ENCODE assay signal across 25 cellular contexts in genomic region chr17:17509601-17510425, GRCh38. TPM values are rescaled to one million over a fixed set of nuclear protein-coding genes. Genes with fewer than 3 reads are reported as not detected.
A peak's percentile ranks its signal among the peaks of the same experiment; 100 is the strongest.
DNase-seq lines count a peak whose midpoint lies in the region; ATAC-seq and TF ChIP-seq lines count a peak whose summit lies in the region.
"Had no signal": no experiment of that assay in that cellular context is flagged by ENCODE, and none has a peak within 500 bp of the region (broad histone marks: within the 10 kb centered on the region; RNA-seq: fewer than 3 reads in every experiment).

No MANE protein-coding gene starts in this region.

- no peak for DNase-seq in activated T-cell treated with anti-CD3 and anti-CD28 coated beads, Interleukin-2, amount 50 U/mL, for 24 hours
- no peak for DNase-seq in activated T-cell treated with anti-CD3 and anti-CD28 coated beads, Interleukin-2, amount 50 U/mL, for 4 hours
- DNase-seq in RWPE1 (ENCODE audit: low spot score), result no peak
- peak; percentile 36 to 39 for DNase-seq in erythroblast (lab: John Stamatoyannopoulos, UW)
- DNase-seq in psoas muscle, result peak; percentile 9 to 37
- DNase-seq in stimulated activated naive CD4-positive, alpha-beta T cell (lab: John Stamatoyannopoulos, UW), result no peak
- no peak for DNase-seq in mesenchymal stem cell
- no peak for DNase-seq in OCI-M1 (lab: John Stamatoyannopoulos, UW)
- DNase-seq: 8988T; activated CD4-positive, alpha-beta T cell treated with anti-CD3 and anti-CD28 coated beads for 36 hours; activated effector memory CD4-positive, alpha-beta T cell treated with anti-CD3 and anti-CD28 coated beads, Interleukin-2, amount 50 U/mL, for 16 hours; amniotic stem cell; caudate nucleus; DMS79 treated with DMSO at 0.1 percent for 48 hours; foreskin keratinocyte; hypothalamus; islet precursor cell; NCI-H1436; NCI-H526; SHP77 treated with DMSO at 0.1 percent for 48 hours; small intestine; stimulated activated CD4-positive, alpha-beta T cell treated with anti-CD3 and anti-CD28 coated beads, Interleukin-4, amount 100 ng/mL, for 24 hours had no signal

- no peak overlapping the region for H4K91ac ChIP-seq in mesenchymal stem cell (ENCODE audit: low read length)

- no peaks in the 10 kb centered on the region for H3K9me3 Mint-ChIP-seq in activated T-cell treated with anti-CD3 and anti-CD28 coated beads, Interleukin-2, amount 50 U/mL, for 24 hours
- no peaks in the 10 kb centered on the region for H3K9me3 Mint-ChIP-seq in activated T-cell treated with anti-CD3 and anti-CD28 coated beads, Interleukin-2, amount 50 U/mL, for 4 hours
- H3K9me3 Mint-ChIP-seq: natural killer cell treated with Interleukin-12 subunit alpha and Interleukin-12 subunit beta and Interleukin-15 and Interleukin-18, amount 100 ng/mL, for 72 hours had no signal

- H3K18ac ChIP-seq in mesenchymal stem cell (ENCODE audit: low read depth in 1 of 2, low read length in 2 of 2), result no peak overlapping the region

- H3K4me3 Mint-ChIP-seq in activated T-cell treated with anti-CD3 and anti-CD28 coated beads, Interleukin-2, amount 50 U/mL, for 24 hours, result no peak overlapping the region
- no peak overlapping the region for H3K4me3 Mint-ChIP-seq in activated T-cell treated with anti-CD3 and anti-CD28 coated beads, Interleukin-2, amount 50 U/mL, for 4 hours
- H3K4me3 Mint-ChIP-seq: activated CD4-positive, alpha-beta T cell treated with anti-CD3 and anti-CD28 coated beads for 36 hours; natural killer cell treated with Interleukin-12 subunit alpha and Interleukin-12 subunit beta and Interleukin-15 and Interleukin-18, amount 100 ng/mL, for 72 hours had no signal

- H4K8ac ChIP-seq in mesenchymal stem cell (ENCODE audit: low read length), result no peak overlapping the region

- H3K4me1 ChIP-seq in psoas muscle (peaks cover 16% of the 10 kb centered on the region), mesenchymal stem cell (ENCODE audit: control insufficient read depth, insufficient read depth, low read depth, low read length) (peaks cover 37% of the 10 kb centered on the region)
- H3K4me1 ChIP-seq: foreskin keratinocyte had no signal

- H3K27me3 ChIP-seq in psoas muscle (ENCODE audit: insufficient read depth in 3 of 3, low read length in 2 of 3) (no peaks in the 10 kb centered on the region), mesenchymal stem cell (ENCODE audit: control insufficient read depth in 1 of 2, insufficient read depth in 1 of 2, low read length in 2 of 2) (peaks cover 0 to 27% of the 10 kb centered on the region in 2 experiments)
- H3K27me3 ChIP-seq: vagina had no signal

- ATAC-seq in activated T-cell treated with anti-CD3 and anti-CD28 coated beads, Interleukin-2, amount 50 U/mL, for 4 hours, result no peak
- ATAC-seq in psoas muscle, result no peak
- ATAC-seq: activated CD4-positive, alpha-beta T cell treated with anti-CD3 and anti-CD28 coated beads for 36 hours; foreskin keratinocyte had no signal

- H3K4me2 ChIP-seq in mesenchymal stem cell (ENCODE audit: low read length, poor library complexity, severe bottlenecking), result no peak overlapping the region

- intact Hi-C loops in psoas muscle (cut with DNase I), result no loop called here

- WGBS in psoas muscle, 3 donors, result 91 to 96% (median 93%) methylated on average over 21 of the region's 21 CpGs
- 93% methylated on average over 21 of the region's 21 CpGs for WGBS in mesenchymal stem cell

- H3K9ac ChIP-seq in mesenchymal stem cell (ENCODE audit: low read length), result no peak overlapping the region

- H2BK12ac ChIP-seq in mesenchymal stem cell (ENCODE audit: low read length in 2 of 2), result no peak overlapping the region

- H2AFZ ChIP-seq in mesenchymal stem cell (ENCODE audit: low read depth, low read length), result no peak overlapping the region

- H2BK15ac ChIP-seq in mesenchymal stem cell (ENCODE audit: low read depth, poor library complexity, severe bottlenecking), result no peak overlapping the region

- no peaks in the 10 kb centered on the region for H3K36me3 ChIP-seq in psoas muscle (ENCODE audit: insufficient read depth in 1 of 2, low read depth in 1 of 2)
- H3K36me3 ChIP-seq in mesenchymal stem cell (ENCODE audit: control insufficient read depth in 1 of 2, insufficient read depth in 2 of 2, low read depth in 1 of 2, low read length in 2 of 2), result peaks cover 0 to 6% of the 10 kb centered on the region in 2 experiments
- H3K36me3 ChIP-seq: prostate gland, vagina had no signal

- no peak overlapping the region for H3K4ac ChIP-seq in mesenchymal stem cell (ENCODE audit: low read depth in 1 of 2, low read length in 2 of 2)

- H3K4me1 Mint-ChIP-seq in activated T-cell treated with anti-CD3 and anti-CD28 coated beads, Interleukin-2, amount 50 U/mL, for 24 hours (ENCODE audit: low read depth), result peaks cover 7% of the 10 kb centered on the region
- no peaks in the 10 kb centered on the region for H3K4me1 Mint-ChIP-seq in activated T-cell treated with anti-CD3 and anti-CD28 coated beads, Interleukin-2, amount 50 U/mL, for 4 hours (ENCODE audit: low read depth)

- POLR2A ChIA-PET in RWPE1 (lab: Yijun Ruan, JAX; ENCODE audit: low non-redundant PET), result no interaction called here

- H3K27ac Mint-ChIP-seq in activated T-cell treated with anti-CD3 and anti-CD28 coated beads, Interleukin-2, amount 50 U/mL, for 24 hours, result peak overlapping the region; percentile 6
- H3K27ac Mint-ChIP-seq: activated CD4-positive, alpha-beta T cell treated with anti-CD3 and anti-CD28 coated beads for 36 hours had no signal

- peak overlapping the region; percentile 1; the same call in 1 of the 2 replicates for H3K27ac ChIP-seq in RWPE1
- no peak overlapping the region for H3K27ac ChIP-seq in psoas muscle
- H3K27ac ChIP-seq in mesenchymal stem cell (ENCODE audit: low read length, poor library complexity, severe bottlenecking), result no peak overlapping the region
- H3K27ac ChIP-seq: foreskin keratinocyte, prostate gland, vagina had no signal

- no peaks in the 10 kb centered on the region for H3K27me3 Mint-ChIP-seq in activated T-cell treated with anti-CD3 and anti-CD28 coated beads, Interleukin-2, amount 50 U/mL, for 24 hours
- no peaks in the 10 kb centered on the region for H3K27me3 Mint-ChIP-seq in activated T-cell treated with anti-CD3 and anti-CD28 coated beads, Interleukin-2, amount 50 U/mL, for 4 hours (ENCODE audit: low read depth)
- H3K27me3 Mint-ChIP-seq: activated CD4-positive, alpha-beta T cell treated with anti-CD3 and anti-CD28 coated beads for 36 hours; natural killer cell treated with Interleukin-12 subunit alpha and Interleukin-12 subunit beta and Interleukin-15 and Interleukin-18, amount 100 ng/mL, for 72 hours had no signal

- no peaks in the 10 kb centered on the region for H3K79me1 ChIP-seq in mesenchymal stem cell (replicated peaks; ENCODE audit: low read length, poor library complexity, severe bottlenecking)

- no peaks in the 10 kb centered on the region for H3K36me3 Mint-ChIP-seq in activated T-cell treated with anti-CD3 and anti-CD28 coated beads, Interleukin-2, amount 50 U/mL, for 24 hours (ENCODE audit: low read depth)
- H3K36me3 Mint-ChIP-seq in activated T-cell treated with anti-CD3 and anti-CD28 coated beads, Interleukin-2, amount 50 U/mL, for 4 hours (ENCODE audit: insufficient read depth), result no peaks in the 10 kb centered on the region
- H3K36me3 Mint-ChIP-seq: natural killer cell treated with Interleukin-12 subunit alpha and Interleukin-12 subunit beta and Interleukin-15 and Interleukin-18, amount 100 ng/mL, for 72 hours had no signal

- no peak overlapping the region for H3K23ac ChIP-seq in mesenchymal stem cell (ENCODE audit: low read length in 2 of 2)

- H2BK5ac ChIP-seq in mesenchymal stem cell (ENCODE audit: low read depth, low read length, poor library complexity, severe bottlenecking), result no peak overlapping the region

- no peak overlapping the region for H3K14ac ChIP-seq in mesenchymal stem cell (ENCODE audit: low read length in 2 of 2)

- H2AK5ac ChIP-seq in mesenchymal stem cell (ENCODE audit: low read length, severe bottlenecking), result no peak overlapping the region

- no peak for TF ChIP-seq POLR2A in erythroblast (IDR thresholded peaks at IDR 0.05; ENCODE audit: low read length)

- H2BK120ac ChIP-seq in mesenchymal stem cell (ENCODE audit: low read depth, low read length), result no peak overlapping the region

- CTCF ChIA-PET in RWPE1 (lab: Yijun Ruan, JAX), result interaction anchor here (0.5 to 0.9 kb wide), 2 partner anchors 13 to 132 kb away, joined by 3 read pairs; no protein-coding TSS in a partner anchor

- TF ChIP-seq CTCF in RWPE1 (conservative IDR thresholded peaks at IDR 0.05; ENCODE audit: low read depth) (no peak), psoas muscle (IDR thresholded peaks at IDR 0.05) (no peak)

- H3K9me3 ChIP-seq in psoas muscle (no peaks in the 10 kb centered on the region), mesenchymal stem cell (ENCODE audit: control insufficient read depth, low read length) (no peaks in the 10 kb centered on the region)
- H3K9me3 ChIP-seq: prostate gland, vagina had no signal

- H3K4me3 ChIP-seq in psoas muscle, result no peak overlapping the region
- H3K4me3 ChIP-seq in mesenchymal stem cell (ENCODE audit: insufficient read depth in 1 of 2, low read depth in 1 of 2, low read length in 2 of 2), result no peak overlapping the region
- H3K4me3 ChIP-seq: prostate gland, vagina had no signal

RNA-seq across cellular contexts. Expression of gene RASD1, which starts 13.6 kb away (rescaled TPM):
- total RNA-seq in activated T-cell treated with anti-CD3 and anti-CD28 coated beads, Interleukin-2, amount 50 U/mL, for 4 hours, result 1 to 10 TPM in 2 of 3 donors, under 1 TPM in 1; 0.87 to 1.3 (median 1.1) TPM
- total RNA-seq in psoas muscle, result 100 to 1,000 TPM in 1 of 4 donors, 10 to 100 TPM in 1, 1 to 10 TPM in 2; 4.4 to 436 (median 33.8) TPM
- polyA plus RNA-seq in psoas muscle, result 100 to 1,000 TPM in 1 of 3 donors, 10 to 100 TPM in 2; 10.7 to 121 (median 26.5) TPM
- 0.21 TPM for polyA plus RNA-seq in mesenchymal stem cell (2013, experiment 1 of 2)
- 0.15 TPM for polyA plus RNA-seq in mesenchymal stem cell (2013, experiment 2 of 2)

RNA-seq across cellular contexts. Expression of gene MED9, which starts 33.0 kb away (rescaled TPM):
- total RNA-seq in activated T-cell treated with anti-CD3 and anti-CD28 coated beads, Interleukin-2, amount 50 U/mL, for 4 hours, result 10 to 100 TPM; 15.0 to 16.4 (median 15.0) TPM
- 10 to 100 TPM; 12.4 to 29.6 (median 20.3) TPM for total RNA-seq in psoas muscle
- 10 to 100 TPM; 16.6 to 19.0 (median 18.3) TPM for polyA plus RNA-seq in psoas muscle
- polyA plus RNA-seq in mesenchymal stem cell (2013, experiment 1 of 2), result 6.1 TPM
- 6.3 TPM for polyA plus RNA-seq in mesenchymal stem cell (2013, experiment 2 of 2)

Comparison
In these comparisons a context has a peak if more than half of its experiments do, and no peak if none do; other contexts are left out.
1. DNase-seq: peak in erythroblast (2 of 2) and psoas muscle (2 of 2); none in activated T-cell treated with anti-CD3 and anti-CD28 coated beads, Interleukin-2, amount 50 U/mL, for 24 hours (single experiment), activated T-cell treated with anti-CD3 and anti-CD28 coated beads, Interleukin-2, amount 50 U/mL, for 4 hours (single experiment), RWPE1 (single experiment), stimulated activated naive CD4-positive, alpha-beta T cell (0 of 6), mesenchymal stem cell (single experiment) and OCI-M1 (single experiment).